Comparison of ENCODE assay signal across 26 cellular contexts in the genomic region with DNA sequence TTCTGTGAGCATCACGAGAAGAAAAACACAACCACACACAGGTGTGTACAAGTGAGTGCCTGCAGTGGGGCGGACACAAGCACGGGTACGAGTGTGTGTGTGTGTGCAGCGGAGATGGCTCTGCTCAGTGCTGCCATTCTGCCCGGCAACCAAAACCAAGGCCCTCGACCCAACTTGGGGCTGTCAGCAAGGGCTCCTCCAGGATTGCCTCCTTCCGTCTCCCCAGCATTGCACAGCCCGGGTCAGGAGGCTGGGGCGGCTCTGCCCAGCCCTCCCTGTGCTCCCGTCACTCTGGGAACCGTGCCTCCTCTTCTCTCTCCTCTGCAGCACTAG.
"Had no signal": no experiment of that assay in that cellular context is flagged by ENCODE, and none has a peak within 500 bp of the region (broad histone marks: within the 10 kb centered on the region; RNA-seq: fewer than 3 reads in every experiment).

No MANE protein-coding gene starts in this region.

- H3K27ac Mint-ChIP-seq: activated CD4-positive, alpha-beta T cell treated with anti-CD3 and anti-CD28 coated beads, Interleukin-2, amount 10 ng/mL, durations not matched to agents 24 days and 14 days; activated CD8-positive, alpha-beta memory T cell treated with anti-CD3 and anti-CD28 coated beads, Interleukin-2, amount 10 ng/mL, durations not matched to agents 7 days and 5 days; activated CD8-positive, alpha-beta T cell treated with anti-CD3 and anti-CD28 coated beads for 36 hours; activated naive CD4-positive, alpha-beta T cell treated with anti-CD3 and anti-CD28 coated beads, Interleukin-2, amount 50 U/mL, for 24 hours; activated T-helper 1 cell treated with anti-CD3 and anti-CD28 coated beads, Interleukin-12 subunit alpha, Interleukin-12 subunit beta, Interleukin-2, Interleukin-4 antibody, amounts not matched to agents 30 ng/mL and 10 ng/mL and 1 ng/mL, durations not matched to agents 14 hours and 24 hours and 36 hours; naive thymus-derived CD8-positive, alpha-beta T cell had no signal

- H3K9me3 Mint-ChIP-seq: activated CD4-positive, alpha-beta T cell treated with anti-CD3 and anti-CD28 coated beads, Interleukin-2, amount 10 ng/mL, durations not matched to agents 24 days and 14 days; activated CD8-positive, alpha-beta T cell treated with anti-CD3 and anti-CD28 coated beads for 36 hours; activated naive CD4-positive, alpha-beta T cell treated with anti-CD3 and anti-CD28 coated beads, Interleukin-2, amount 50 U/mL, for 24 hours; activated T-helper 1 cell treated with anti-CD3 and anti-CD28 coated beads, Interleukin-12 subunit alpha, Interleukin-12 subunit beta, Interleukin-2, Interleukin-4 antibody, amounts not matched to agents 30 ng/mL and 10 ng/mL and 1 ng/mL, durations not matched to agents 14 hours and 24 hours and 36 hours; naive thymus-derived CD8-positive, alpha-beta T cell had no signal

- DNase-seq: activated CD4-positive, alpha-beta T cell treated with anti-CD3 and anti-CD28 coated beads, Interleukin-2, amount 10 ng/mL, durations not matched to agents 24 days and 14 days; activated CD8-positive, alpha-beta T cell treated with anti-CD3 and anti-CD28 coated beads for 36 hours; activated gamma-delta T cell treated with Interleukin-2 at 50 U/mL for 16 hours; anterior cingulate cortex; body of pancreas; dermis blood vessel endothelial cell; effector memory CD4-positive, alpha-beta T cell; left colon; nucleus accumbens; retina; spleen; stimulated activated CD4-positive, alpha-beta T cell treated with anti-CD3 and anti-CD28 coated beads, Interleukin-4, amount 100 ng/mL, for 1 hour; stimulated activated naive CD4-positive, alpha-beta T cell; T-helper 2 cell had no signal

- H3K36me3 Mint-ChIP-seq: activated CD8-positive, alpha-beta memory T cell treated with anti-CD3 and anti-CD28 coated beads, Interleukin-2, amount 10 ng/mL, durations not matched to agents 7 days and 5 days; activated naive CD4-positive, alpha-beta T cell treated with anti-CD3 and anti-CD28 coated beads, Interleukin-2, amount 50 U/mL, for 24 hours; naive thymus-derived CD8-positive, alpha-beta T cell had no signal

- H3K4me1 ChIP-seq: body of pancreas, spleen had no signal

- H3K27ac ChIP-seq: body of pancreas, cardiac muscle cell, SK-N-MC, spleen, thoracic aorta, upper lobe of left lung had no signal

- H3K4me3 Mint-ChIP-seq: activated CD4-positive, alpha-beta T cell treated with anti-CD3 and anti-CD28 coated beads, Interleukin-2, amount 10 ng/mL, durations not matched to agents 24 days and 14 days; activated CD8-positive, alpha-beta memory T cell treated with anti-CD3 and anti-CD28 coated beads, Interleukin-2, amount 10 ng/mL, durations not matched to agents 7 days and 5 days; activated CD8-positive, alpha-beta T cell treated with anti-CD3 and anti-CD28 coated beads for 36 hours; activated naive CD4-positive, alpha-beta T cell treated with anti-CD3 and anti-CD28 coated beads, Interleukin-2, amount 50 U/mL, for 24 hours; activated T-helper 1 cell treated with anti-CD3 and anti-CD28 coated beads, Interleukin-12 subunit alpha, Interleukin-12 subunit beta, Interleukin-2, Interleukin-4 antibody, amounts not matched to agents 30 ng/mL and 10 ng/mL and 1 ng/mL, durations not matched to agents 14 hours and 24 hours and 36 hours had no signal

- H3K27me3 Mint-ChIP-seq: activated CD4-positive, alpha-beta T cell treated with anti-CD3 and anti-CD28 coated beads, Interleukin-2, amount 10 ng/mL, durations not matched to agents 24 days and 14 days; activated CD8-positive, alpha-beta memory T cell treated with anti-CD3 and anti-CD28 coated beads, Interleukin-2, amount 10 ng/mL, durations not matched to agents 7 days and 5 days; activated CD8-positive, alpha-beta T cell treated with anti-CD3 and anti-CD28 coated beads for 36 hours had no signal

- H3K4me1 Mint-ChIP-seq: activated CD4-positive, alpha-beta T cell treated with anti-CD3 and anti-CD28 coated beads, Interleukin-2, amount 10 ng/mL, durations not matched to agents 24 days and 14 days; activated CD8-positive, alpha-beta memory T cell treated with anti-CD3 and anti-CD28 coated beads, Interleukin-2, amount 10 ng/mL, durations not matched to agents 7 days and 5 days; activated naive CD4-positive, alpha-beta T cell treated with anti-CD3 and anti-CD28 coated beads, Interleukin-2, amount 50 U/mL, for 24 hours had no signal

- H3K4me3 ChIP-seq: body of pancreas, cardiac muscle cell, esophagus muscularis mucosa, gastroesophageal sphincter, lung, SK-N-MC, spleen, thoracic aorta, upper lobe of left lung had no signal

- ATAC-seq: activated CD4-positive, CD25-positive, alpha-beta regulatory T cell treated with anti-CD3 and anti-CD28 coated beads, Interleukin-2, amount 50 U/mL, for 24 hours; activated CD8-positive, alpha-beta memory T cell treated with anti-CD3 and anti-CD28 coated beads, Interleukin-2, amount 10 ng/mL, durations not matched to agents 7 days and 5 days; activated CD8-positive, alpha-beta T cell treated with anti-CD3 and anti-CD28 coated beads for 36 hours; body of pancreas; gastroesophageal sphincter; left colon; naive thymus-derived CD8-positive, alpha-beta T cell had no signal

- H3K9me3 ChIP-seq: body of pancreas, esophagus muscularis mucosa, gastroesophageal sphincter, spleen, thoracic aorta, upper lobe of left lung had no signal

- H3K27me3 ChIP-seq: body of pancreas, cardiac muscle cell, esophagus muscularis mucosa, gastroesophageal sphincter, spleen, upper lobe of left lung had no signal
